Comparison of ENCODE assay signal across 28 cellular contexts in genomic region chr1:203167913-203168200, GRCh38. TPM values are rescaled to one million over a fixed set of nuclear protein-coding genes. Genes with fewer than 3 reads are reported as not detected.
"Had no signal": no experiment of that assay in that cellular context is flagged by ENCODE, and none has a peak within 500 bp of the region (broad histone marks: within the 10 kb centered on the region; RNA-seq: fewer than 3 reads in every experiment).

No MANE protein-coding gene starts in this region.

- H3K27ac ChIP-seq: ascending aorta, cardiac muscle cell, SJCRH30, SK-N-MC, WERI-Rb-1 had no signal

- H3K4me1 Mint-ChIP-seq: activated naive CD8-positive, alpha-beta T cell treated with anti-CD3 and anti-CD28 coated beads for 36 hours had no signal

- H3K4me3 Mint-ChIP-seq: activated CD8-positive, alpha-beta T cell treated with anti-CD3 and anti-CD28 coated beads, Interleukin-2, amount 10 ng/mL, durations not matched to agents 7 days and 5 days; activated naive CD8-positive, alpha-beta T cell treated with anti-CD3 and anti-CD28 coated beads for 36 hours; activated T-cell treated with anti-CD3 and anti-CD28 coated beads, Interleukin-2, amount 50 U/mL, for 4 hours had no signal

- DNase-seq: activated CD4-positive, alpha-beta T cell treated with anti-CD3 and anti-CD28 coated beads for 1 hour; activated CD4-positive, alpha-beta T cell treated with anti-CD3 and anti-CD28 coated beads for 48 hours; activated CD4-positive, CD25-positive, alpha-beta regulatory T cell; activated naive CD4-positive, alpha-beta T cell; activated naive CD4-positive, alpha-beta T cell treated with anti-CD3 and anti-CD28 coated beads, Interleukin-2, amount 50 U/mL, for 16 hours; activated T-cell treated with anti-CD3 and anti-CD28 coated beads, Interleukin-2, amount 50 U/mL, for 4 hours; amygdala; MM.1S; NCI-H1092; NCI-H1436 treated with DMSO at 0.1 percent for 48 hours; NCI-H1694 treated with DMSO at 0.1 percent for 48 hours; NCI-H2029; NCI-H345; NCI-H524 treated with DMSO at 0.1 percent for 48 hours; SHP77; SJCRH30; T1000; WERI-Rb-1 had no signal

- H3K36me3 ChIP-seq: ascending aorta, cardiac muscle cell had no signal

- H3K9me3 Mint-ChIP-seq: activated naive CD8-positive, alpha-beta T cell treated with anti-CD3 and anti-CD28 coated beads for 36 hours; activated T-cell treated with anti-CD3 and anti-CD28 coated beads, Interleukin-2, amount 50 U/mL, for 4 hours had no signal

- H3K9me3 ChIP-seq: ascending aorta, SJCRH30 had no signal

- H3K36me3 Mint-ChIP-seq: activated naive CD8-positive, alpha-beta T cell treated with anti-CD3 and anti-CD28 coated beads for 36 hours had no signal

- H3K27me3 ChIP-seq: ascending aorta, cardiac muscle cell, SJCRH30 had no signal

- H3K27ac Mint-ChIP-seq: activated CD8-positive, alpha-beta T cell treated with anti-CD3 and anti-CD28 coated beads, Interleukin-2, amount 10 ng/mL, durations not matched to agents 7 days and 5 days; activated naive CD8-positive, alpha-beta T cell treated with anti-CD3 and anti-CD28 coated beads for 36 hours had no signal

- H3K4me3 ChIP-seq: ascending aorta, cardiac muscle cell, SJCRH30, SK-N-MC had no signal

- H3K4me1 ChIP-seq: ascending aorta had no signal

- ATAC-seq: activated CD8-positive, alpha-beta T cell treated with anti-CD3 and anti-CD28 coated beads, Interleukin-2, amount 10 ng/mL, durations not matched to agents 7 days and 5 days; activated T-cell treated with anti-CD3 and anti-CD28 coated beads, Interleukin-2, amount 50 U/mL, for 4 hours; Panc1 had no signal

- H3K27me3 Mint-ChIP-seq: activated naive CD8-positive, alpha-beta T cell treated with anti-CD3 and anti-CD28 coated beads for 36 hours had no signal

RNA-seq across cellular contexts. Expression of gene MYBPH, which starts 7.8 kb away (rescaled TPM):
- total RNA-seq: activated CD8-positive, alpha-beta T cell treated with anti-CD3 and anti-CD28 coated beads, Interleukin-2, amount 10 ng/mL, durations not matched to agents 7 days and 5 days; activated naive CD8-positive, alpha-beta T cell treated with anti-CD3 and anti-CD28 coated beads for 36 hours; activated T-cell treated with anti-CD3 and anti-CD28 coated beads, Interleukin-2, amount 50 U/mL, for 4 hours; ascending aorta; NCI-H460; T-helper 1 cell treated with Interleukin-12 subunit alpha and Interleukin-12 subunit beta and Interleukin-4 antibody, amounts not matched to agents 30 ng/mL and 1 ng/mL, for 36 hours; T-helper 2 cell treated with Interferon-gamma antibody and Interleukin-4, amounts not matched to agents 100 ng/mL and 5 ng/mL, for 36 hours had no signal

RNA-seq across cellular contexts. Expression of gene CHI3L1, which starts 18.6 kb away (rescaled TPM):
- total RNA-seq: activated CD8-positive, alpha-beta T cell treated with anti-CD3 and anti-CD28 coated beads, Interleukin-2, amount 10 ng/mL, durations not matched to agents 7 days and 5 days; activated naive CD8-positive, alpha-beta T cell treated with anti-CD3 and anti-CD28 coated beads for 36 hours; activated T-cell treated with anti-CD3 and anti-CD28 coated beads, Interleukin-2, amount 50 U/mL, for 4 hours; cardiac muscle cell; NCI-H460; RPMI7951; SJCRH30; T-helper 1 cell treated with Interleukin-12 subunit alpha and Interleukin-12 subunit beta and Interleukin-4 antibody, amounts not matched to agents 30 ng/mL and 1 ng/mL, for 36 hours; T-helper 2 cell treated with Interferon-gamma antibody and Interleukin-4, amounts not matched to agents 100 ng/mL and 5 ng/mL, for 36 hours had no signal

RNA-seq across cellular contexts. Expression of gene ADORA1, which starts 40.3 kb away (rescaled TPM):
- total RNA-seq: activated CD8-positive, alpha-beta T cell treated with anti-CD3 and anti-CD28 coated beads, Interleukin-2, amount 10 ng/mL, durations not matched to agents 7 days and 5 days; activated naive CD8-positive, alpha-beta T cell treated with anti-CD3 and anti-CD28 coated beads for 36 hours; T-helper 1 cell treated with Interleukin-12 subunit alpha and Interleukin-12 subunit beta and Interleukin-4 antibody, amounts not matched to agents 30 ng/mL and 1 ng/mL, for 36 hours; T-helper 2 cell treated with Interferon-gamma antibody and Interleukin-4, amounts not matched to agents 100 ng/mL and 5 ng/mL, for 36 hours had no signal
